Comparison of ENCODE assay signal across 8 cellular contexts in genomic region chr19:12333162-12334159, GRCh38. TPM values are rescaled to one million over a fixed set of nuclear protein-coding genes. Genes with fewer than 3 reads are reported as not detected.
A peak's percentile ranks its signal among the peaks of the same experiment; 100 is the strongest.
DNase-seq lines count a peak whose midpoint lies in the region; ATAC-seq and TF ChIP-seq lines count a peak whose summit lies in the region.

ZNF563 (minus strand) TSS chr19:12333633; CDS start chr19:12333482, 151 bp downstream.

- H3K79me2 ChIP-seq in fibroblast of lung (ENCODE audit: control insufficient read depth, insufficient read depth, low read length) = no peaks in the 10 kb centered on the region

- H3K27ac Mint-ChIP-seq in Calu3 (ENCODE audit: unreplicated experiment) (peak within 1 kb of the TSS; percentile 50), naive B cell (peak within 1 kb of the TSS; percentile 93 to 99 (median 96))
- peak within 1 kb of the TSS; percentile 94 for H3K27ac Mint-ChIP-seq in activated T-helper 17 cell treated with anti-CD3 and anti-CD28 coated beads, Interleukin-2, amount 50 U/mL, for 72 hours

- no peaks in the 10 kb centered on the region for H4K20me1 ChIP-seq in fibroblast of lung (ENCODE audit: control insufficient read depth, extremely low read depth, insufficient read depth, low read length)

- H3K4me3 ChIP-seq in Peyer's patch (peak within 1 kb of the TSS; percentile 65 to 84 (median 78)), fibroblast of lung (replicated peaks in 1 of 4; ENCODE audit: control extremely low read depth in 1 of 4, insufficient read depth in 1 of 4, low read depth in 3 of 4, low read length in 4 of 4) (peak within 1 kb of the TSS; percentile 70 to 94 (median 83))

- intact Hi-C loops in Calu3 (cut with micrococcal nuclease; ENCODE audit: unreplicated experiment) = no loop called here

- H3K9ac ChIP-seq in fibroblast of lung (ENCODE audit: insufficient read depth, low read length) = peak within 1 kb of the TSS; percentile 76

- peak within 1 kb of the TSS; percentile 99 for H2AFZ ChIP-seq in fibroblast of lung (ENCODE audit: low read length)

- H3K4me3 Mint-ChIP-seq in Calu3 (ENCODE audit: low read depth, unreplicated experiment) (peak within 1 kb of the TSS; percentile 81), naive B cell (peak within 1 kb of the TSS; percentile 96 to 100 (median 99))
- peak within 1 kb of the TSS; percentile 95 for H3K4me3 Mint-ChIP-seq in activated T-helper 17 cell treated with anti-CD3 and anti-CD28 coated beads, Interleukin-2, amount 50 U/mL, for 72 hours

- CTCF ChIA-PET in Calu3 (lab: Charles Lee) = interaction anchor here (0.6 to 1.1 kb wide), 5 partner anchors 9 to 1212 kb away, joined by 3 to 7 read pairs (median 3); partner anchors contain the start of genes ZNF442 and ZNF799

- H3K4me1 ChIP-seq in Peyer's patch (peaks cover 0 to 26% (median 6%) of the 10 kb centered on the region in 4 donors), fibroblast of lung (ENCODE audit: control insufficient read depth, extremely low read depth, insufficient read depth, low read length) (peaks cover 6% of the 10 kb centered on the region)

- no TSS peak for BruUV-seq in Calu3 (replicated peaks; lab: Mats Ljungman, UMichigan)

- H3K36me3 ChIP-seq in Peyer's patch (no peaks in the 10 kb centered on the region), fibroblast of lung (ENCODE audit: control insufficient read depth, insufficient read depth, low read length) (no peaks in the 10 kb centered on the region)

- DNase-seq in Calu3 (peak; percentile 93), HT1080 (ENCODE audit: low read depth) (peak; percentile 31), Peyer's patch (peak; percentile 99 to 100 (median 100)), fibroblast of lung (ENCODE audit: low read depth in 2 of 2) (peak; percentile 87 to 91), naive B cell (peak; percentile 94)
- DNase-seq in stimulated activated CD8-positive, alpha-beta memory T cell treated with anti-CD3 and anti-CD28 coated beads, Interleukin-7, amount 100 ng/mL, for 48 hours (ENCODE audit: extremely low read depth in 1 of 2, low read depth in 1 of 2) = peak; percentile 90 to 98

- peak within 1 kb of the TSS; percentile 96 for H3K4me2 ChIP-seq in fibroblast of lung (ENCODE audit: extremely low read depth, insufficient read depth, low read length)

- H3K9me3 ChIP-seq in Peyer's patch = no peaks in the 10 kb centered on the region
- H3K9me3 ChIP-seq in fibroblast of lung (ENCODE audit: control insufficient read depth, insufficient read depth, low read depth, low read length) = no peaks in the 10 kb centered on the region

- H3K27me3 Mint-ChIP-seq in Calu3 (ENCODE audit: unreplicated experiment) (no peaks in the 10 kb centered on the region), naive B cell (no peaks in the 10 kb centered on the region)
- H3K27me3 Mint-ChIP-seq in activated T-helper 17 cell treated with anti-CD3 and anti-CD28 coated beads, Interleukin-2, amount 50 U/mL, for 72 hours = no peaks in the 10 kb centered on the region

- H3K9me3 Mint-ChIP-seq in Calu3 (ENCODE audit: low read depth, unreplicated experiment) (peaks cover 4% of the 10 kb centered on the region), naive B cell (no peaks in the 10 kb centered on the region)
- no peaks in the 10 kb centered on the region for H3K9me3 Mint-ChIP-seq in activated T-helper 17 cell treated with anti-CD3 and anti-CD28 coated beads, Interleukin-2, amount 50 U/mL, for 72 hours

- ATAC-seq in GM21367 (IDR thresholded peaks at IDR 0.05; ENCODE audit: unreplicated experiment) (peak; percentile 89), naive B cell (ENCODE audit: low read depth in 2 of 2) (peak; percentile 89)
- peak; percentile 88 for ATAC-seq in activated T-helper 17 cell treated with anti-CD3 and anti-CD28 coated beads, Interleukin-2, amount 50 U/mL, for 72 hours (replicated peaks)

- H3K27ac ChIP-seq in Peyer's patch = peak within 1 kb of the TSS; percentile 85 to 91 (median 87)
- H3K27ac ChIP-seq in fibroblast of lung (ENCODE audit: insufficient read depth, low read length) = peak within 1 kb of the TSS; percentile 77

- no peak for TF ChIP-seq CTCF in Calu3 (IDR thresholded peaks at IDR 0.05; ENCODE audit: unreplicated experiment)
- no peak for TF ChIP-seq CTCF in Peyer's patch (IDR thresholded peaks at IDR 0.05)
- no peak for TF ChIP-seq CTCF in fibroblast of lung (conservative IDR thresholded peaks at IDR 0.05 in 1 of 2, IDR thresholded peaks at IDR 0.05 in 1 of 2; ENCODE audit: low read depth in 1 of 2, low read length in 2 of 2)

- no peaks in the 10 kb centered on the region for H3K27me3 ChIP-seq in Peyer's patch
- H3K27me3 ChIP-seq in fibroblast of lung (ENCODE audit: control insufficient read depth, insufficient read depth, low read length) = no peaks in the 10 kb centered on the region

- H3K4me1 Mint-ChIP-seq in Calu3 (ENCODE audit: low read depth, unreplicated experiment) = no peaks in the 10 kb centered on the region
- H3K4me1 Mint-ChIP-seq in activated T-helper 17 cell treated with anti-CD3 and anti-CD28 coated beads, Interleukin-2, amount 50 U/mL, for 72 hours = peaks cover 29% of the 10 kb centered on the region
- peaks cover 32 to 40% (median 40%) of the 10 kb centered on the region in 3 donors for H3K4me1 Mint-ChIP-seq in naive B cell

- peak; percentile 86 for TF ChIP-seq POLR2A in Peyer's patch (IDR thresholded peaks at IDR 0.05)

- H3K36me3 Mint-ChIP-seq in Calu3 (ENCODE audit: insufficient read depth, unreplicated experiment) (peaks cover 14% of the 10 kb centered on the region), naive B cell (no peaks in the 10 kb centered on the region)
- H3K36me3 Mint-ChIP-seq in activated T-helper 17 cell treated with anti-CD3 and anti-CD28 coated beads, Interleukin-2, amount 50 U/mL, for 72 hours (ENCODE audit: low read depth) = peaks cover 6% of the 10 kb centered on the region

RNA-seq across cellular contexts. Expression of gene ZNF563, which starts in this region (rescaled TPM):
- total RNA-seq in Calu3 (2022) (0.81 and 1.3 TPM in 2 replicates), Peyer's patch (1 to 10 TPM; 1.8 to 9.1 (median 4.1) TPM), fibroblast of lung (3.1 and 5.3 TPM in 2 replicates)
- total RNA-seq in HT1080 (2014; rRNA removed; shearing (Covaris generic)) = 0.13 TPM in 1 of 2 replicates, not detected in the other
- polyA plus RNA-seq in HT1080 (2015; cell fraction: cytosol; rRNA removed) = 0.03 TPM in 1 of 2 replicates, not detected in the other
- 0.24 and 0.25 TPM in 2 replicates for polyA plus RNA-seq in HT1080 (2015; cell fraction: nucleus; rRNA removed)
- total RNA-seq in activated T-helper 17 cell treated with anti-CD3 and anti-CD28 coated beads, Interleukin-2, amount 50 U/mL, for 72 hours = 10 to 100 TPM in 1 of 2 donors, 1 to 10 TPM in 1; 1.4 to 11.1 TPM
- polyA plus RNA-seq in fibroblast of lung (2.1 and 2.4 TPM in 2 replicates), naive B cell (ENCODE audit: low read depth in 6 of 6) (1 to 10 TPM; 2.6 to 6.0 (median 3.9) TPM)
- polyA plus RNA-seq in fibroblast of lung (2012) = 1.4 and 1.8 TPM in 2 replicates
- polyA minus RNA-seq in fibroblast of lung (ENCODE audit: low replicate concordance) = not detected in 2 replicates

Comparison
In these comparisons a context has a peak if more than half of its experiments do, and no peak if none do; other contexts are left out.
1. Peak in every context shown above with its lines: DNase-seq, ATAC-seq, H3K4me3 ChIP-seq and H3K27ac ChIP-seq.
2. Peak in DNase-seq in HT1080; RNA of the gene not detected or under 1 TPM.
3. DNase-seq: peak in every context shown above with its lines; median percentile 100 in Peyer's patch; 94 in naive B cell; 94 in stimulated activated CD8-positive, alpha-beta memory T cell treated with anti-CD3 and anti-CD28 coated beads, Interleukin-7, amount 100 ng/mL, for 48 hours; 93 in Calu3; 89 in fibroblast of lung; 31 in HT1080.